Comparison of ENCODE assay signal across 1 cellular context in the genomic region with DNA sequence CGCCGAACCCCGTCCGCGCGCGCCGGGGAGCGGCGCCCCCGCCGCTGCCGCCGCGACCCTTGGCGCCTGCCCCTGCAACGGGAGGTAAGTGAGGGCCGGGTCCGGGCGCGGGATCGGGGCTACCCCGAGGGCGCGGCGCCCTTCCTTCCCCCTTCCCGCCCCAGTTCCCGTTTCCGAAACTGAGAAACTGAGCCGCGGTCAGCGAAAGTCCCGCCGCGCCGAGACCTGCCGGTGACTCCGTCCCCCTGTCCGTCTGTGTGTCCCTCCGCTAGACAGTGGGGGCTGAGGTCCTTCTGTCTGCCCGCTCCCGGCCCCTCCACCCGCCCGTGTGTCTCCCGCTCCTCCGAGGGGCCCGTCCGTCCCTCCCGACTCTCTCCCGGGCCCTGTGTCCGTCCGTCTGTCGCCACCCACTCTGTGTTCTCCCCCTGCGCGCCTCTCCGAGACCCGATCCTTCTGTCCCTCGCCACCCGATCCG.
TF ChIP-seq lines count a peak whose summit lies in the region.

No MANE protein-coding gene starts in this region.

TF ChIP-seq in Ishikawa, 13 proteins besides CTCF, POLR2A, EP300 and RAD21:
- TF ChIP-seq, protein P1, sequence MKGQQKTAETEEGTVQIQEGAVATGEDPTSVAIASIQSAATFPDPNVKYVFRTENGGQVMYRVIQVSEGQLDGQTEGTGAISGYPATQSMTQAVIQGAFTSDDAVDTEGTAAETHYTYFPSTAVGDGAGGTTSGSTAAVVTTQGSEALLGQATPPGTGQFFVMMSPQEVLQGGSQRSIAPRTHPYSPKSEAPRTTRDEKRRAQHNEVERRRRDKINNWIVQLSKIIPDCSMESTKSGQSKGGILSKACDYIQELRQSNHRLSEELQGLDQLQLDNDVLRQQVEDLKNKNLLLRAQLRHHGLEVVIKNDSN (IDR thresholded peaks at IDR 0.05), result no peak
- TF ChIP-seq TAF1 (IDR thresholded peaks at IDR 0.05; ENCODE audit: low read depth) (no peak), EGR1 (IDR thresholded peaks at IDR 0.05) (0 out of 2 replicates have a peak, but pooled peaks have one; percentile 0), ZBTB7A (IDR thresholded peaks at IDR 0.05; ENCODE audit: low read depth) (peak; percentile 31; the same call in 1 of the 2 replicates)
- TF ChIP-seq, protein P2, sequence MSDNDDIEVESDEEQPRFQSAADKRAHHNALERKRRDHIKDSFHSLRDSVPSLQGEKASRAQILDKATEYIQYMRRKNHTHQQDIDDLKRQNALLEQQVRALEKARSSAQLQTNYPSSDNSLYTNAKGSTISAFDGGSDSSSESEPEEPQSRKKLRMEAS (IDR thresholded peaks at IDR 0.05), result 0 out of 2 replicates have a peak, but pooled peaks have one; percentile 13
